In the genomic region with DNA sequence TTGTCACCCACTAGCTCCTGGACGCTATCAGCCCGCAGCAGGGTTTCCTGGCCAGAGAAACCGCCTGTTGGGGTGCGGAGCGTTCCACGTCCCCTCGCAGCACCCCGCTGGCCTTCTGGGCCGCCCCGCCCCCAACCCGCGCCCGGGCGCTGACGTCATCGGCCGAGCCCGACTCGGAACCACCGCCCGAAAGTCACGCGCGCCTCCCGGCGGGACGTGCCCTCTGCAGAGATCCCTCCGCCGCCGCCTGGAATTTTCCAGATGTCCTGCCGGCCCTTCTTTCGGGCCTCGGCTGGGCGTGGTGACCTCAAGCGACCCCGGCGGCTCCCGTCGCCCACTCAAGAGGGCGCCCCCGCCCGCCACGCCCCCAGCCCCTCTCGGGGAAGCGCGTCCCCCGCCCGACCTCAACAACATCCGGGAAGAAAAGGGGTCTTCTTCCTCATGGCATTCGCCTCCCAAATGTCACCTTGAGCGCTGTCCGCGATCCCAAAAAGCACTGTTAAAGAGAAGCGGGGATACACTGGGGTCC, we compare ENCODE assay signal across 1 cellular context.
TF ChIP-seq lines count a peak whose summit lies in the region.

No MANE protein-coding gene starts in this region.

TF ChIP-seq in GM12878, 131 proteins besides CTCF, POLR2A, EP300 and RAD21 (continued from another document and continues in another):
- TF ChIP-seq, protein P1, sequence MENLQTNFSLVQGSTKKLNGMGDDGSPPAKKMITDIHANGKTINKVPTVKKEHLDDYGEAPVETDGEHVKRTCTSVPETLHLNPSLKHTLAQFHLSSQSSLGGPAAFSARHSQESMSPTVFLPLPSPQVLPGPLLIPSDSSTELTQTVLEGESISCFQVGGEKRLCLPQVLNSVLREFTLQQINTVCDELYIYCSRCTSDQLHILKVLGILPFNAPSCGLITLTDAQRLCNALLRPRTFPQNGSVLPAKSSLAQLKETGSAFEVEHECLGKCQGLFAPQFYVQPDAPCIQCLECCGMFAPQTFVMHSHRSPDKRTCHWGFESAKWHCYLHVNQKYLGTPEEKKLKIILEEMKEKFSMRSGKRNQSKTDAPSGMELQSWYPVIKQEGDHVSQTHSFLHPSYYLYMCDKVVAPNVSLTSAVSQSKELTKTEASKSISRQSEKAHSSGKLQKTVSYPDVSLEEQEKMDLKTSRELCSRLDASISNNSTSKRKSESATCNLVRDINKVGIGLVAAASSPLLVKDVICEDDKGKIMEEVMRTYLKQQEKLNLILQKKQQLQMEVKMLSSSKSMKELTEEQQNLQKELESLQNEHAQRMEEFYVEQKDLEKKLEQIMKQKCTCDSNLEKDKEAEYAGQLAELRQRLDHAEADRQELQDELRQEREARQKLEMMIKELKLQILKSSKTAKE (IDR thresholded peaks at IDR 0.05; ENCODE audit: low read depth, poor library complexity, severe bottlenecking) = no peak
- TF ChIP-seq ZNF24 (IDR thresholded peaks at IDR 0.05) (no peak), MYC (IDR thresholded peaks at IDR 0.05; ENCODE audit: insufficient read depth, insufficient read length, insufficient replicate concordance, low read length, severe bottlenecking) (no peak), CBX3 (IDR thresholded peaks at IDR 0.05; ENCODE audit: borderline replicate concordance, low read depth) (no peak), TCF3 (IDR thresholded peaks at IDR 0.05; ENCODE audit: borderline replicate concordance, insufficient read depth, low read depth, low read length) (peak; percentile 76; the same call in 1 of the 2 replicates), TCF12 (IDR thresholded peaks at IDR 0.05; ENCODE audit: low read depth, low read length) (peak; percentile 87), TAF1 (IDR thresholded peaks at IDR 0.05; ENCODE audit: borderline replicate concordance, low read depth, low read length) (peak; percentile 71; the same call in 1 of the 2 replicates), PAX8 (IDR thresholded peaks at IDR 0.05) (no peak), HDGF (IDR thresholded peaks at IDR 0.05) (no peak), CREM (IDR thresholded peaks at IDR 0.05; ENCODE audit: low read depth) (peak; percentile 86), SPI1 (IDR thresholded peaks at IDR 0.05; ENCODE audit: borderline replicate concordance, insufficient read depth, low read depth, low read length) (no peak), CBX5 (IDR thresholded peaks at IDR 0.05; ENCODE audit: low read depth) (no peak), MTA2 (IDR thresholded peaks at IDR 0.05; ENCODE audit: low read depth) (no peak), EGR1 (IDR thresholded peaks at IDR 0.05; ENCODE audit: borderline replicate concordance in 1 of 2, low read depth in 2 of 2, low read length in 2 of 2) (peak in 1 of 2 experiments; percentile 76; a peak in 2 of 3 replicates), NRF1 (conservative IDR thresholded peaks at IDR 0.05; ENCODE audit: low read depth, low read length) (no peak), NR2F1 (conservative IDR thresholded peaks at IDR 0.05) (no peak), SMC3 (IDR thresholded peaks at IDR 0.05; ENCODE audit: borderline replicate concordance, low read length) (no peak), STAT3 (IDR thresholded peaks at IDR 0.05; ENCODE audit: low read depth, low read length) (no peak), ESRRA (IDR thresholded peaks at IDR 0.05; ENCODE audit: low read length) (no peak), IKZF2 (IDR thresholded peaks at IDR 0.05) (peak; percentile 99), CREB1 (IDR thresholded peaks at IDR 0.05; ENCODE audit: low read depth) (no peak), MTA3 (IDR thresholded peaks at IDR 0.05; ENCODE audit: borderline replicate concordance, low read length) (no peak)
- TF ChIP-seq, protein P2, sequence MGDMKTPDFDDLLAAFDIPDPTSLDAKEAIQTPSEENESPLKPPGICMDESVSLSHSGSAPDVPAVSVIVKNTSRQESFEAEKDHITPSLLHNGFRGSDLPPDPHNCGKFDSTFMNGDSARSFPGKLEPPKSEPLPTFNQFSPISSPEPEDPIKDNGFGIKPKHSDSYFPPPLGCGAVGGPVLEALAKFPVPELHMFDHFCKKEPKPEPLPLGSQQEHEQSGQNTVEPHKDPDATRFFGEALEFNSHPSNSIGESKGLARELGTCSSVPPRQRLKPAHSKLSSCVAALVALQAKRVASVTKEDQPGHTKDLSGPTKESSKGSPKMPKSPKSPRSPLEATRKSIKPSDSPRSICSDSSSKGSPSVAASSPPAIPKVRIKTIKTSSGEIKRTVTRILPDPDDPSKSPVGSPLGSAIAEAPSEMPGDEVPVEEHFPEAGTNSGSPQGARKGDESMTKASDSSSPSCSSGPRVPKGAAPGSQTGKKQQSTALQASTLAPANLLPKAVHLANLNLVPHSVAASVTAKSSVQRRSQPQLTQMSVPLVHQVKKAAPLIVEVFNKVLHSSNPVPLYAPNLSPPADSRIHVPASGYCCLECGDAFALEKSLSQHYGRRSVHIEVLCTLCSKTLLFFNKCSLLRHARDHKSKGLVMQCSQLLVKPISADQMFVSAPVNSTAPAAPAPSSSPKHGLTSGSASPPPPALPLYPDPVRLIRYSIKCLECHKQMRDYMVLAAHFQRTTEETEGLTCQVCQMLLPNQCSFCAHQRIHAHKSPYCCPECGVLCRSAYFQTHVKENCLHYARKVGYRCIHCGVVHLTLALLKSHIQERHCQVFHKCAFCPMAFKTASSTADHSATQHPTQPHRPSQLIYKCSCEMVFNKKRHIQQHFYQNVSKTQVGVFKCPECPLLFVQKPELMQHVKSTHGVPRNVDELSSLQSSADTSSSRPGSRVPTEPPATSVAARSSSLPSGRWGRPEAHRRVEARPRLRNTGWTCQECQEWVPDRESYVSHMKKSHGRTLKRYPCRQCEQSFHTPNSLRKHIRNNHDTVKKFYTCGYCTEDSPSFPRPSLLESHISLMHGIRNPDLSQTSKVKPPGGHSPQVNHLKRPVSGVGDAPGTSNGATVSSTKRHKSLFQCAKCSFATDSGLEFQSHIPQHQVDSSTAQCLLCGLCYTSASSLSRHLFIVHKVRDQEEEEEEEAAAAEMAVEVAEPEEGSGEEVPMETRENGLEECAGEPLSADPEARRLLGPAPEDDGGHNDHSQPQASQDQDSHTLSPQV (IDR thresholded peaks at IDR 0.05) = peak; percentile 77; the same call in 1 of the 2 replicates
- TF ChIP-seq, protein P3, sequence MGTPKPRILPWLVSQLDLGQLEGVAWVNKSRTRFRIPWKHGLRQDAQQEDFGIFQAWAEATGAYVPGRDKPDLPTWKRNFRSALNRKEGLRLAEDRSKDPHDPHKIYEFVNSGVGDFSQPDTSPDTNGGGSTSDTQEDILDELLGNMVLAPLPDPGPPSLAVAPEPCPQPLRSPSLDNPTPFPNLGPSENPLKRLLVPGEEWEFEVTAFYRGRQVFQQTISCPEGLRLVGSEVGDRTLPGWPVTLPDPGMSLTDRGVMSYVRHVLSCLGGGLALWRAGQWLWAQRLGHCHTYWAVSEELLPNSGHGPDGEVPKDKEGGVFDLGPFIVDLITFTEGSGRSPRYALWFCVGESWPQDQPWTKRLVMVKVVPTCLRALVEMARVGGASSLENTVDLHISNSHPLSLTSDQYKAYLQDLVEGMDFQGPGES (IDR thresholded peaks at IDR 0.05) = no peak
- TF ChIP-seq, protein P4, sequence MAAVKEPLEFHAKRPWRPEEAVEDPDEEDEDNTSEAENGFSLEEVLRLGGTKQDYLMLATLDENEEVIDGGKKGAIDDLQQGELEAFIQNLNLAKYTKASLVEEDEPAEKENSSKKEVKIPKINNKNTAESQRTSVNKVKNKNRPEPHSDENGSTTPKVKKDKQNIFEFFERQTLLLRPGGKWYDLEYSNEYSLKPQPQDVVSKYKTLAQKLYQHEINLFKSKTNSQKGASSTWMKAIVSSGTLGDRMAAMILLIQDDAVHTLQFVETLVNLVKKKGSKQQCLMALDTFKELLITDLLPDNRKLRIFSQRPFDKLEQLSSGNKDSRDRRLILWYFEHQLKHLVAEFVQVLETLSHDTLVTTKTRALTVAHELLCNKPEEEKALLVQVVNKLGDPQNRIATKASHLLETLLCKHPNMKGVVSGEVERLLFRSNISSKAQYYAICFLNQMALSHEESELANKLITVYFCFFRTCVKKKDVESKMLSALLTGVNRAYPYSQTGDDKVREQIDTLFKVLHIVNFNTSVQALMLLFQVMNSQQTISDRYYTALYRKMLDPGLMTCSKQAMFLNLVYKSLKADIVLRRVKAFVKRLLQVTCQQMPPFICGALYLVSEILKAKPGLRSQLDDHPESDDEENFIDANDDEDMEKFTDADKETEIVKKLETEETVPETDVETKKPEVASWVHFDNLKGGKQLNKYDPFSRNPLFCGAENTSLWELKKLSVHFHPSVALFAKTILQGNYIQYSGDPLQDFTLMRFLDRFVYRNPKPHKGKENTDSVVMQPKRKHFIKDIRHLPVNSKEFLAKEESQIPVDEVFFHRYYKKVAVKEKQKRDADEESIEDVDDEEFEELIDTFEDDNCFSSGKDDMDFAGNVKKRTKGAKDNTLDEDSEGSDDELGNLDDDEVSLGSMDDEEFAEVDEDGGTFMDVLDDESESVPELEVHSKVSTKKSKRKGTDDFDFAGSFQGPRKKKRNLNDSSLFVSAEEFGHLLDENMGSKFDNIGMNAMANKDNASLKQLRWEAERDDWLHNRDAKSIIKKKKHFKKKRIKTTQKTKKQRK (IDR thresholded peaks at IDR 0.05; ENCODE audit: low read depth, low read length) = no peak
- TF ChIP-seq, protein P5, sequence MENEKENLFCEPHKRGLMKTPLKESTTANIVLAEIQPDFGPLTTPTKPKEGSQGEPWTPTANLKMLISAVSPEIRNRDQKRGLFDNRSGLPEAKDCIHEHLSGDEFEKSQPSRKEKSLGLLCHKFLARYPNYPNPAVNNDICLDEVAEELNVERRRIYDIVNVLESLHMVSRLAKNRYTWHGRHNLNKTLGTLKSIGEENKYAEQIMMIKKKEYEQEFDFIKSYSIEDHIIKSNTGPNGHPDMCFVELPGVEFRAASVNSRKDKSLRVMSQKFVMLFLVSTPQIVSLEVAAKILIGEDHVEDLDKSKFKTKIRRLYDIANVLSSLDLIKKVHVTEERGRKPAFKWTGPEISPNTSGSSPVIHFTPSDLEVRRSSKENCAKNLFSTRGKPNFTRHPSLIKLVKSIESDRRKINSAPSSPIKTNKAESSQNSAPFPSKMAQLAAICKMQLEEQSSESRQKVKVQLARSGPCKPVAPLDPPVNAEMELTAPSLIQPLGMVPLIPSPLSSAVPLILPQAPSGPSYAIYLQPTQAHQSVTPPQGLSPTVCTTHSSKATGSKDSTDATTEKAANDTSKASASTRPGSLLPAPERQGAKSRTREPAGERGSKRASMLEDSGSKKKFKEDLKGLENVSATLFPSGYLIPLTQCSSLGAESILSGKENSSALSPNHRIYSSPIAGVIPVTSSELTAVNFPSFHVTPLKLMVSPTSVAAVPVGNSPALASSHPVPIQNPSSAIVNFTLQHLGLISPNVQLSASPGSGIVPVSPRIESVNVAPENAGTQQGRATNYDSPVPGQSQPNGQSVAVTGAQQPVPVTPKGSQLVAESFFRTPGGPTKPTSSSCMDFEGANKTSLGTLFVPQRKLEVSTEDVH (IDR thresholded peaks at IDR 0.05; ENCODE audit: low read depth, partially characterized antibody) = no peak
- TF ChIP-seq, protein P6, sequence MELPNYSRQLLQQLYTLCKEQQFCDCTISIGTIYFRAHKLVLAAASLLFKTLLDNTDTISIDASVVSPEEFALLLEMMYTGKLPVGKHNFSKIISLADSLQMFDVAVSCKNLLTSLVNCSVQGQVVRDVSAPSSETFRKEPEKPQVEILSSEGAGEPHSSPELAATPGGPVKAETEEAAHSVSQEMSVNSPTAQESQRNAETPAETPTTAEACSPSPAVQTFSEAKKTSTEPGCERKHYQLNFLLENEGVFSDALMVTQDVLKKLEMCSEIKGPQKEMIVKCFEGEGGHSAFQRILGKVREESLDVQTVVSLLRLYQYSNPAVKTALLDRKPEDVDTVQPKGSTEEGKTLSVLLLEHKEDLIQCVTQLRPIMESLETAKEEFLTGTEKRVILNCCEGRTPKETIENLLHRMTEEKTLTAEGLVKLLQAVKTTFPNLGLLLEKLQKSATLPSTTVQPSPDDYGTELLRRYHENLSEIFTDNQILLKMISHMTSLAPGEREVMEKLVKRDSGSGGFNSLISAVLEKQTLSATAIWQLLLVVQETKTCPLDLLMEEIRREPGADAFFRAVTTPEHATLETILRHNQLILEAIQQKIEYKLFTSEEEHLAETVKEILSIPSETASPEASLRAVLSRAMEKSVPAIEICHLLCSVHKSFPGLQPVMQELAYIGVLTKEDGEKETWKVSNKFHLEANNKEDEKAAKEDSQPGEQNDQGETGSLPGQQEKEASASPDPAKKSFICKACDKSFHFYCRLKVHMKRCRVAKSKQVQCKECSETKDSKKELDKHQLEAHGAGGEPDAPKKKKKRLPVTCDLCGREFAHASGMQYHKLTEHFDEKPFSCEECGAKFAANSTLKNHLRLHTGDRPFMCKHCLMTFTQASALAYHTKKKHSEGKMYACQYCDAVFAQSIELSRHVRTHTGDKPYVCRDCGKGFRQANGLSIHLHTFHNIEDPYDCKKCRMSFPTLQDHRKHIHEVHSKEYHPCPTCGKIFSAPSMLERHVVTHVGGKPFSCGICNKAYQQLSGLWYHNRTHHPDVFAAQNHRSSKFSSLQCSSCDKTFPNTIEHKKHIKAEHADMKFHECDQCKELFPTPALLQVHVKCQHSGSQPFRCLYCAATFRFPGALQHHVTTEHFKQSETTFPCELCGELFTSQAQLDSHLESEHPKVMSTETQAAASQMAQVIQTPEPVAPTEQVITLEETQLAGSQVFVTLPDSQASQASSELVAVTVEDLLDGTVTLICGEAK (IDR thresholded peaks at IDR 0.05; ENCODE audit: borderline replicate concordance) = no peak
- TF ChIP-seq, protein P7, sequence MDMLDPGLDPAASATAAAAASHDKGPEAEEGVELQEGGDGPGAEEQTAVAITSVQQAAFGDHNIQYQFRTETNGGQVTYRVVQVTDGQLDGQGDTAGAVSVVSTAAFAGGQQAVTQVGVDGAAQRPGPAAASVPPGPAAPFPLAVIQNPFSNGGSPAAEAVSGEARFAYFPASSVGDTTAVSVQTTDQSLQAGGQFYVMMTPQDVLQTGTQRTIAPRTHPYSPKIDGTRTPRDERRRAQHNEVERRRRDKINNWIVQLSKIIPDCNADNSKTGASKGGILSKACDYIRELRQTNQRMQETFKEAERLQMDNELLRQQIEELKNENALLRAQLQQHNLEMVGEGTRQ (IDR thresholded peaks at IDR 0.05; ENCODE audit: borderline replicate concordance, low read depth, low read length) = no peak; the same call in 1 of the 2 replicates
- TF ChIP-seq, protein P8, sequence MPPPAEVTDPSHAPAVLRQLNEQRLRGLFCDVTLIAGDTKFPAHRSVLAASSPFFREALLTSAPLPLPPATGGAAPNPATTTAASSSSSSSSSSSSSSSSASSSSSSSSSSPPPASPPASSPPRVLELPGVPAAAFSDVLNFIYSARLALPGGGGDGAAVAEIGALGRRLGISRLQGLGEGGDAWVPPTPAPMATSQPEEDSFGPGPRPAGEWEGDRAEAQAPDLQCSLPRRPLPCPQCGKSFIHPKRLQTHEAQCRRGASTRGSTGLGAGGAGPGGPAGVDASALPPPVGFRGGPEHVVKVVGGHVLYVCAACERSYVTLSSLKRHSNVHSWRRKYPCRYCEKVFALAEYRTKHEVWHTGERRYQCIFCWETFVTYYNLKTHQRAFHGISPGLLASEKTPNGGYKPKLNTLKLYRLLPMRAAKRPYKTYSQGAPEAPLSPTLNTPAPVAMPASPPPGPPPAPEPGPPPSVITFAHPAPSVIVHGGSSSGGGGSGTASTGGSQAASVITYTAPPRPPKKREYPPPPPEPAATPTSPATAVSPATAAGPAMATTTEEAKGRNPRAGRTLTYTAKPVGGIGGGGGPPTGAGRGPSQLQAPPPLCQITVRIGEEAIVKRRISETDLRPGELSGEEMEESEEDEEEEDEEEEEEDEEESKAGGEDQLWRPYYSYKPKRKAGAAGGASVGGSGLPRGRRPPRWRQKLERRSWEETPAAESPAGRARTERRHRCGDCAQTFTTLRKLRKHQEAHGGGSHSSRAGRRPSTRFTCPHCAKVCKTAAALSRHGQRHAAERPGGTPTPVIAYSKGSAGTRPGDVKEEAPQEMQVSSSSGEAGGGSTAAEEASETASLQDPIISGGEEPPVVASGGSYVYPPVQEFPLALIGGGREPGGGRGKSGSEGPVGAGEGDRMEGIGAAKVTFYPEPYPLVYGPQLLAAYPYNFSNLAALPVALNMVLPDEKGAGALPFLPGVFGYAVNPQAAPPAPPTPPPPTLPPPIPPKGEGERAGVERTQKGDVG (CRISPR knock-in tag; IDR thresholded peaks at IDR 0.05) = peak; percentile 72; the same call in 1 of the 2 replicates
